2 cellular contexts compared by ENCODE assay signal in genomic region chr2:108591163-108591562, GRCh38.
TF ChIP-seq lines count a peak whose summit lies in the region.

No MANE protein-coding gene starts in this region.

TF ChIP-seq in IMR-90, 13 proteins besides CTCF, POLR2A, EP300 and RAD21 (continued from another document):
- TF ChIP-seq FOS (IDR thresholded peaks at IDR 0.05; ENCODE audit: low read depth, low read length) (no peak), BHLHE40 (IDR thresholded peaks at IDR 0.05; ENCODE audit: low read depth, low read length) (no peak)

TF ChIP-seq in WTC11, 78 proteins besides CTCF, POLR2A, EP300 and RAD21 (continued from another document):
- TF ChIP-seq RORB (CRISPR knock-in tag; IDR thresholded peaks at IDR 0.05): no peak
- TF ChIP-seq ATF6 (CRISPR knock-in tag; IDR thresholded peaks at IDR 0.05): no peak
- TF ChIP-seq HMGXB4 (CRISPR knock-in tag; IDR thresholded peaks at IDR 0.05): no peak
- no peak for TF ChIP-seq ZNF232 (CRISPR knock-in tag; IDR thresholded peaks at IDR 0.05)
- TF ChIP-seq, protein P1, sequence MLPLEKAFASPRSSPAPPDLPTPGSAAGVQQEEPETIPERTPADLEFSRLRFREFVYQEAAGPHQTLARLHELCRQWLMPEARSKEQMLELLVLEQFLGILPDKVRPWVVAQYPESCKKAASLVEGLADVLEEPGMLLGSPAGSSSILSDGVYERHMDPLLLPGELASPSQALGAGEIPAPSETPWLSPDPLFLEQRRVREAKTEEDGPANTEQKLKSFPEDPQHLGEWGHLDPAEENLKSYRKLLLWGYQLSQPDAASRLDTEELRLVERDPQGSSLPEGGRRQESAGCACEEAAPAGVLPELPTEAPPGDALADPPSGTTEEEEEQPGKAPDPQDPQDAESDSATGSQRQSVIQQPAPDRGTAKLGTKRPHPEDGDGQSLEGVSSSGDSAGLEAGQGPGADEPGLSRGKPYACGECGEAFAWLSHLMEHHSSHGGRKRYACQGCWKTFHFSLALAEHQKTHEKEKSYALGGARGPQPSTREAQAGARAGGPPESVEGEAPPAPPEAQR (CRISPR knock-in tag; IDR thresholded peaks at IDR 0.05): no peak
- no peak for TF ChIP-seq NFE2L1 (CRISPR knock-in tag; IDR thresholded peaks at IDR 0.05)
- TF ChIP-seq ZMAT4 (CRISPR knock-in tag; IDR thresholded peaks at IDR 0.05): no peak
- no peak for TF ChIP-seq GRHL2 (CRISPR knock-in tag; IDR thresholded peaks at IDR 0.05; ENCODE audit: insufficient replicate concordance, severe bottlenecking)
- no peak for TF ChIP-seq E2F4 (CRISPR knock-in tag; IDR thresholded peaks at IDR 0.05; ENCODE audit: borderline replicate concordance, low read depth)
- TF ChIP-seq TP53 (CRISPR knock-in tag; IDR thresholded peaks at IDR 0.05): no peak
TF ChIP-seq in WTC11: peak in this region for 0.
